1 cellular context compared by ENCODE assay signal in the genomic region with DNA sequence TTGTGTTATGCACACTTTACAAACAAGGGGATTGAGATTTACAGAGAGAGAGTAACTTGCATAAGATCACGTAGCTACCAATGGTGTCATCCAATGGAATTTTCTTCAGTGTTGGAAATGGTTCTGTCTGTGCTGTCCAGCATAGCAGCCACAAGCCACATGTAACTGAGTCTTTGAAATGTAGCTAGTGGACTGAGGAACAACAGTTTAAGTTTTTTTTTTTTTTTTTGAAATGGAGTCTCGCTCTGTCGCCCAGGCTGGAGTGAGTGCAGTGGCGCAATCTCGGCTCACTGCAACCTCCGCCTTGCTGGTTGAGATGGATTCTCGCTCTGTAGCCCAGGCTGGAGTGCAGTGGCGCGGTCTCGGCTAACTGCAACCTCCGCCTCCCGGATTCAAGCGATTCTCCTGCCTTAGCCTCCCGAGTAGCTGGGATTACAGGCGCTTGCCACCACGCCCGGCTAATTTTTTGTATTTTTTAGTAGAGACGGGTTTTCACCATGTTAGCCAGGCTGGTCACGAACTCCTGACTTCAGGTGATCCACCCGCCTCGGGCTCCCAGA.
TF ChIP-seq lines count a peak whose summit lies in the region.

No MANE protein-coding gene starts in this region.

TF ChIP-seq in IMR-90, 13 proteins besides CTCF, POLR2A, EP300 and RAD21:
- TF ChIP-seq CEBPB (IDR thresholded peaks at IDR 0.05; ENCODE audit: low read depth, low read length), result 0 out of 2 replicates have a peak, but pooled peaks have one; percentile 18
- peak; percentile 70; the same call in 1 of the 2 replicates for TF ChIP-seq MXI1 (IDR thresholded peaks at IDR 0.05; ENCODE audit: borderline replicate concordance, low read depth, low read length)
